ENCODE assay signal across 9 cellular contexts in the genomic region with DNA sequence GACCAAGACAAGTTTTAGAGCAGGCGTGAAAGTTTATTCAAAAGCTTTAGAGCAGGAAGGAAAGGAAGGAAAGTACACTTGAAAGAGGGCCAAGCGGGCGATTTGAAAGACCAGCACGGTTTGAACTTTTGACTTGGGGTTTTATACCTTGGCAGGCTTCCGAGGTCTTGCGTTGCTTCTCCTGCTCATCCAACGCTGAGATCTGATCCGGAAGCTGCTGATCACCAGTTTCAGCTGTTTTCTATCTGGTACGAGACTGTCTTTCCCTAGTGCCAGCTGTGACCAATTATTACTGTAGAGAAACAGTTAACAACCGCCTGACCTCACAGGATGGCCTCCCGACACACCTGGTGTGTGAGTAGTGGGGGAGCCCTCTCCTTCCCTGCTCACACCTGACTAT. TPM values are rescaled to one million over a fixed set of nuclear protein-coding genes. Genes with fewer than 3 reads are reported as not detected.
DNase-seq lines count a peak whose midpoint lies in the region; ATAC-seq and TF ChIP-seq lines count a peak whose summit lies in the region.
"Had no signal": no experiment of that assay in that cellular context is flagged by ENCODE, and none has a peak within 500 bp of the region (broad histone marks: within the 10 kb centered on the region; RNA-seq: fewer than 3 reads in every experiment).

No MANE protein-coding gene starts in this region.

- H3K36me3 Mint-ChIP-seq in HFFc6 (ENCODE audit: low read depth): no peaks in the 10 kb centered on the region

- no peaks in the 10 kb centered on the region for H3K4me1 ChIP-seq in prostate gland (replicated peaks)

- intact Hi-C loops in prostate gland (cut with DNase I): no loop called here

- H3K36me3 ChIP-seq in prostate gland: no peaks in the 10 kb centered on the region

- peaks cover 32% of the 10 kb centered on the region for H3K4me1 Mint-ChIP-seq in HFFc6 (ENCODE audit: low read depth)

- peak; percentile 50 for DNase-seq in HFFc6
- DNase-seq in NCI-H226: peak; percentile 41
- peak; percentile 81 for DNase-seq in choroid plexus epithelial cell (ENCODE audit: low read depth)
- peak; percentile 40 for DNase-seq in prostate gland (ENCODE audit: low spot score)
- no peak for DNase-seq in NCI-H1694 treated with DMSO at 0.1 percent for 48 hours (lab: John Stamatoyannopoulos, UW)
- DNase-seq in cerebellum (ENCODE audit: low spot score): no peak
- DNase-seq: stimulated activated CD4-positive, alpha-beta T cell treated with anti-CD3 and anti-CD28 coated beads, Interleukin-2, amount 100 ng/mL, for 24 hours had no signal

- no peaks in the 10 kb centered on the region for H3K27me3 ChIP-seq in prostate gland (replicated peaks; ENCODE audit: insufficient read depth)

- H3K4me3 Mint-ChIP-seq in HFFc6: peak overlapping the region; percentile 47

- H3K4me3 ChIP-seq in choroid plexus epithelial cell (ENCODE audit: low read depth, low read length) (no peak overlapping the region), prostate gland (no peak overlapping the region)
- H3K4me3 ChIP-seq: GM12878 had no signal

- 0 out of 2 replicates have a peak overlapping the region, but pooled peaks have one; percentile 29 for H3K27ac Mint-ChIP-seq in HFFc6

- H3K9me3 ChIP-seq in prostate gland: no peaks in the 10 kb centered on the region

- no peak for TF ChIP-seq POLR2A in prostate gland (IDR thresholded peaks at IDR 0.05)

- no peak for ATAC-seq in GM19023 (IDR thresholded peaks at IDR 0.05; ENCODE audit: unreplicated experiment)
- ATAC-seq: GM12878 had no signal

- no peak overlapping the region for H3K27ac ChIP-seq in prostate gland

- H3K27me3 Mint-ChIP-seq in HFFc6 (ENCODE audit: insufficient read depth): peaks cover 8% of the 10 kb centered on the region

- TF ChIP-seq CTCF in HFFc6 (IDR thresholded peaks at IDR 0.05) (no peak), choroid plexus epithelial cell (conservative IDR thresholded peaks at IDR 0.05; ENCODE audit: low read depth, low read length) (no peak), prostate gland (IDR thresholded peaks at IDR 0.05) (no peak)

- no peaks in the 10 kb centered on the region for H3K9me3 Mint-ChIP-seq in HFFc6

- 3% methylated on average over 11 of the region's 11 CpGs for WGBS in prostate gland

RNA-seq across cellular contexts. Expression of gene SNRPF, which starts 20.6 kb away (rescaled TPM):
- 10 to 100 TPM; 24.2 to 31.9 (median 27.8) TPM for total RNA-seq in HFFc6 (2021; fragmentation: NEBNext Ultra II Directional; extraction: Animal tissue kit (Norgen Biotek cat#: 25700))
- total RNA-seq in prostate gland: 1 to 10 TPM; 7.4 to 8.3 TPM
- total RNA-seq in cerebellum: 26.8 TPM

RNA-seq across cellular contexts. Expression of gene NTN4, which starts 47.6 kb away (rescaled TPM):
- total RNA-seq in HFFc6 (2021; fragmentation: NEBNext Ultra II Directional; extraction: Animal tissue kit (Norgen Biotek cat#: 25700)): 100 to 1,000 TPM in 3 of 6 experiments, 10 to 100 TPM in 3; 51.3 to 117 (median 101) TPM
- 100 to 1,000 TPM in 1 of 2 donors, 10 to 100 TPM in 1; 79.2 to 118 TPM for total RNA-seq in prostate gland
- total RNA-seq in cerebellum: 10.9 TPM

Comparison
In these comparisons a context has a peak if more than half of its experiments do, and no peak if none do; other contexts are left out.
1. DNase-seq: peak in HFFc6 (single experiment), NCI-H226 (single experiment), choroid plexus epithelial cell (single experiment) and prostate gland (single experiment); none in NCI-H1694 treated with DMSO at 0.1 percent for 48 hours (single experiment) and cerebellum (single experiment).